Comparison of ENCODE assay signal across 27 cellular contexts in the genomic region with DNA sequence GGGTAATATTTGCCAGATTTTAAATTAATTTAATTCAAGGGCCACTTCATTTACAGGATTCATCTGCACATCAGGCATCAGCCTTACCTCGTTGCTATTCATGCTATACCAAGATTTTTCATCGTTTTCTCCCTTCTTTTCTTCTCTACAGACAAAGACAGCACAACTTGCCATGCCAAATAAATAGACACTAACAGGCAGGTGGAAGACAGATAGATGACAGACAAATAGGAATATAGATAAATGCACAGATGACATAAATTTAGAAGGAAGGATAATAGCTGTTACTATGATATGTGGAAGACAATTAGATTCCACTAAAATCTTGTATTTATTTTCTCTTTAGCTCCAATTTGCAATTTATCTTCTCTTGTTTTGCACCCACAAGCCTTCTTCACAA.
"Had no signal": no experiment of that assay in that cellular context is flagged by ENCODE, and none has a peak within 500 bp of the region (broad histone marks: within the 10 kb centered on the region; RNA-seq: fewer than 3 reads in every experiment).

No MANE protein-coding gene starts in this region.

- FAIRE-seq: colon, endometrium, endothelial cell of umbilical vein, frontal cortex had no signal

- H3K36me3 ChIP-seq: colonic mucosa, esophagus muscularis mucosa, esophagus squamous epithelium, gastrocnemius medialis, gastroesophageal sphincter, heart left ventricle, heart right ventricle had no signal

- H3K4me3 ChIP-seq: colonic mucosa, coronary artery, dorsolateral prefrontal cortex, esophagus muscularis mucosa, esophagus squamous epithelium, gastrocnemius medialis, gastroesophageal sphincter, heart left ventricle, heart right ventricle had no signal

- DNase-seq: colonic mucosa; cortex of kidney; dermis blood vessel endothelial cell; dorsolateral prefrontal cortex; effector CD4-positive, alpha-beta T cell; effector CD8-positive, alpha-beta T cell; effector memory CD4-positive, alpha-beta T cell; effector memory CD8-positive, alpha-beta T cell; endodermal cell; erythroblast; esophagus squamous epithelium; foreskin fibroblast; foreskin keratinocyte; foreskin melanocyte; gastrocnemius medialis; glutamatergic neuron; head of caudate nucleus; heart left ventricle; heart right ventricle had no signal

- H3K27ac ChIP-seq: colonic mucosa, coronary artery, dorsolateral prefrontal cortex, epithelial cell of prostate, esophagus muscularis mucosa, esophagus squamous epithelium, foreskin keratinocyte, gastrocnemius medialis, gastroesophageal sphincter, heart left ventricle, heart right ventricle had no signal

- H3K9me3 ChIP-seq: colonic mucosa, esophagus muscularis mucosa, esophagus squamous epithelium, gastrocnemius medialis, gastroesophageal sphincter, heart left ventricle, heart right ventricle had no signal

- H3K27me3 ChIP-seq: colonic mucosa, esophagus muscularis mucosa, esophagus squamous epithelium, foreskin keratinocyte, gastrocnemius medialis, gastroesophageal sphincter had no signal
